Comparison of ENCODE assay signal across 20 cellular contexts in the genomic region with DNA sequence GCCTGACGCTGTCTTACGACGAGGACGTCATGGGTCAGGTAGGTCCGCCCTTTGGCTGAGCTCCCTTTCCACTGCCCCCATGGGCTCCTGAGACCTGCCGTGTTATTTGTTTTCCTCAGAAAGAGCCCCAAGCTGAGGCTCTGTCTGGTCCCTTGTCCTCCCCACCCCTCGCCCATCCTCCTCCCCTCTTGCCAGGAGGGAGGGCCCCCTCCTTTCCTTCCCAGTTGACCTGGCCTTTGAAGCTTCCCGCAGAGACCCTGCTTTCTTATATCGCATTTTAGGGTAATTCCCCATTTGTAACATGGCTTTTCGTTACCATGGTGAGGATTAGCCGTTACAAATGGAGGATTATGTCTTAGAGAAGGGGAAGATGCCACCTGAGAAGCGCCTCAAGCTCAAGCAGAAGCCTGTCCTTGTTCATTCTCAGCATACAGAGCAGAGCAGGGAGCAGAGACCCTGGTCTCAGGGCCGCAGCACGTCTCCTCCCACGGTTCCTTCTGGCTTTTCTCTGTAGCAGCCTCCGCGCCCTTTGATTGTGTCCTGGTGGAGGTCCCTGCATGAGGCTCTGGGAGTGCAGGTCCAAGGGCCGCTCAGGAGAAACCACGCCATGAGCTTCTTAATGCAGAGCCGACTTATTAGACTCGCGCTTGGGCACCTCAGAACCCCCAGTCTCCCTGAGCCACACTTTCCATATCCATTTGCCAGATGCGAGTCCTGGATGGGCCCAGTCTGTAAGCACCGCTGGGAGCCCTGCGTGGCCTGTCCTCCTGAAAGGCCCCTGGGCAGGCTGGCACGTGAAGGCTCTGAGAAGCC.
"Had no signal": no experiment of that assay in that cellular context is flagged by ENCODE, and none has a peak within 500 bp of the region (broad histone marks: within the 10 kb centered on the region; RNA-seq: fewer than 3 reads in every experiment).

No MANE protein-coding gene starts in this region.

- H3K4me1 ChIP-seq: pancreas, upper lobe of right lung had no signal

- H3K4me3 ChIP-seq: hepatocyte, pancreas, smooth muscle cell, thoracic aorta, upper lobe of right lung had no signal

- H3K27ac ChIP-seq: epithelial cell of prostate, hepatocyte, pancreas, thoracic aorta, upper lobe of right lung had no signal

- H3K27me3 ChIP-seq: hepatocyte, pancreas, upper lobe of right lung had no signal

- H2AFZ ChIP-seq: hepatocyte had no signal

- ATAC-seq: activated CD4-positive, alpha-beta T cell treated with anti-CD3 and anti-CD28 coated beads for 36 hours; left colon; pancreas; sciatic nerve; stimulated activated effector memory CD8-positive, alpha-beta T cell treated with anti-CD3 and anti-CD28 coated beads, Interleukin-12 subunit alpha, Interleukin-12 subunit beta, amount 100 ng/mL, for 72 hours; upper lobe of right lung had no signal

- H3K4me2 ChIP-seq: hepatocyte, smooth muscle cell had no signal

- DNase-seq: activated CD4-positive, alpha-beta T cell treated with anti-CD3 and anti-CD28 coated beads for 36 hours; activated CD4-positive, alpha-beta T cell treated with anti-CD3 and anti-CD28 coated beads, Interleukin-2, amount 50 U/mL, for 48 hours; activated naive CD4-positive, alpha-beta T cell; activated naive CD8-positive, alpha-beta T cell treated with anti-CD3 and anti-CD28 coated beads for 36 hours; amniotic stem cell; caudate nucleus; endodermal cell; foreskin fibroblast; left colon; pancreas; stimulated activated CD4-positive, alpha-beta T cell treated with anti-CD3 and anti-CD28 coated beads, Interleukin-4, amount 100 ng/mL, for 1 hour; SW 1271; T-helper 2 cell; upper lobe of right lung had no signal

- H3K9me3 ChIP-seq: pancreas, thoracic aorta, upper lobe of right lung had no signal
